Comparison of ENCODE assay signal across 29 cellular contexts in the genomic region with DNA sequence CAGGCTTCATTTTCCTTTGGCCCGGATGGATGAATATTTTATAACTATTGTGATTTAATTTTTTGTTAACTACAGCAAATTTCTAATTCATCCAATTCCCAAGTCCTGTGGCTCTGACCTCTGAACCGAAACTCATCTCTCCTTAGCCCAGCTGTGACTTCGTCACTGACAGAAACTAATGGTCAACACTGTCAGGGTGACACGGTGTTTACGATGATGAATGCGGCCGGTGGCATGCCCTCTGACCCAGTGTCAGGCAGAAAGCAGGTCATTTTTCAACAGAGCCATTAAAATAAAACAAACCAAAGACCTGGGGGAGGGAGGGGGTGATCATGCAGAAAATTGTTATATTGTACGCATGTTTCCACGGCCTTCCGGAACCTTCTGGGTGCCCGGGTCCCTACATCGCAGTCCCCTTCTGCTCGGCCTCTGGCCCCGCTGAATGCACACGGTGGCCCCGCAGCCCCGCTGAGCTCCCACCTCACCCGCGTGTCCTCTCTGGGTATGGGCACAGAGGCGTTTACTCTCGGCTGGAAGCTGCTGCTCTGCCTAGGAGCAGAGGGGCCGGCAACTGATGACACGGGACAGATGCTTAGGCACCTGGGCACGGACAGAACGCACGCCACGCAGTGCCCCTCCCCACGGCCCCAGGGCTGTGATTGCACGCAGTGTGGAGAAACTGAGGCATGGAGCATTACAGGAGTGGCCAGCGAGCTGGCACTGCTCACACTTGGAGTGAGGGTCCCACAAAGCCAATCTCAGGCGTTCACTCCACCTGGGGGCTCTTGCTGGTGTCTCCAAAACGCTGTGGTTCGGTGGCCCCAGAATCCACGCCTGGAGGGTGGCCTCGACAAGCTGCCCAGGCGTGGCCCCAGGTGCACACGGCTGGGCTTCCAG. TPM values are rescaled to one million over a fixed set of nuclear protein-coding genes. Genes with fewer than 3 reads are reported as not detected.
"Had no signal": no experiment of that assay in that cellular context is flagged by ENCODE, and none has a peak within 500 bp of the region (broad histone marks: within the 10 kb centered on the region; RNA-seq: fewer than 3 reads in every experiment).

No MANE protein-coding gene starts in this region.

- H3K27me3 Mint-ChIP-seq: activated CD4-positive, alpha-beta memory T cell treated with anti-CD3 and anti-CD28 coated beads, Interleukin-2, amount 10 ng/mL, durations not matched to agents 7 days and 5 days; activated CD4-positive, alpha-beta T cell treated with anti-CD3 and anti-CD28 coated beads, Interleukin-2, amount 10 ng/mL, durations not matched to agents 24 days and 14 days; activated CD8-positive, alpha-beta memory T cell treated with anti-CD3 and anti-CD28 coated beads, Interleukin-2, amount 10 ng/mL, durations not matched to agents 7 days and 5 days; brain had no signal

- H3K27ac Mint-ChIP-seq: activated CD4-positive, alpha-beta memory T cell treated with anti-CD3 and anti-CD28 coated beads, Interleukin-2, amount 10 ng/mL, durations not matched to agents 7 days and 5 days; activated CD4-positive, alpha-beta T cell treated with anti-CD3 and anti-CD28 coated beads, Interleukin-2, amount 10 ng/mL, durations not matched to agents 24 days and 14 days; activated CD8-positive, alpha-beta memory T cell treated with anti-CD3 and anti-CD28 coated beads, Interleukin-2, amount 10 ng/mL, durations not matched to agents 7 days and 5 days; activated naive CD4-positive, alpha-beta T cell treated with anti-CD3 and anti-CD28 coated beads, Interleukin-2, amount 50 U/mL, for 72 hours; activated T-helper 1 cell treated with anti-CD3 and anti-CD28 coated beads, Interleukin-12 subunit alpha, Interleukin-12 subunit beta, Interleukin-2, Interleukin-4 antibody, amounts not matched to agents 30 ng/mL and 10 ng/mL and 1 ng/mL, durations not matched to agents 14 hours and 24 hours and 36 hours; effector memory CD8-positive, alpha-beta T cell; neural progenitor cell had no signal

- H3K9me3 ChIP-seq: lower lobe of right lung, upper lobe of right lung had no signal

- H3K9me3 Mint-ChIP-seq: activated CD4-positive, alpha-beta memory T cell treated with anti-CD3 and anti-CD28 coated beads, Interleukin-2, amount 10 ng/mL, durations not matched to agents 7 days and 5 days; activated CD4-positive, alpha-beta T cell treated with anti-CD3 and anti-CD28 coated beads, Interleukin-2, amount 10 ng/mL, durations not matched to agents 24 days and 14 days; activated naive CD4-positive, alpha-beta T cell treated with anti-CD3 and anti-CD28 coated beads, Interleukin-2, amount 50 U/mL, for 72 hours; activated T-helper 1 cell treated with anti-CD3 and anti-CD28 coated beads, Interleukin-12 subunit alpha, Interleukin-12 subunit beta, Interleukin-2, Interleukin-4 antibody, amounts not matched to agents 30 ng/mL and 10 ng/mL and 1 ng/mL, durations not matched to agents 14 hours and 24 hours and 36 hours; effector memory CD8-positive, alpha-beta T cell; naive thymus-derived CD4-positive, alpha-beta T cell; neural progenitor cell had no signal

- H3K36me3 ChIP-seq: lower lobe of right lung, neural progenitor cell, upper lobe of right lung had no signal

- DNase-seq: activated CD4-positive, alpha-beta memory T cell treated with anti-CD3 and anti-CD28 coated beads, Interleukin-2, amount 10 ng/mL, durations not matched to agents 7 days and 5 days; activated CD4-positive, alpha-beta T cell treated with anti-CD3 and anti-CD28 coated beads, Interleukin-2, amount 10 ng/mL, durations not matched to agents 24 days and 14 days; activated CD8-positive, alpha-beta memory T cell treated with anti-CD3 and anti-CD28 coated beads, Interleukin-2, amount 10 ng/mL, durations not matched to agents 7 days and 5 days; activated gamma-delta T cell treated with Interleukin-2 at 50 U/mL for 16 hours; activated T-cell treated with anti-CD3 and anti-CD28 coated beads for 4 hours; central memory CD4-positive, alpha-beta T cell; effector memory CD8-positive, alpha-beta T cell; foreskin melanocyte; kidney glomerular epithelial cell; naive thymus-derived CD4-positive, alpha-beta T cell; stimulated activated CD4-positive, alpha-beta T cell treated with anti-CD3 and anti-CD28 coated beads, Interleukin-12 subunit alpha, Interleukin-12 subunit beta, amount 100 ng/mL, for 4 hours; stimulated activated CD4-positive, alpha-beta T cell treated with anti-CD3 and anti-CD28 coated beads, Interleukin-4, amount 100 ng/mL, for 4 hours; stimulated activated naive CD8-positive, alpha-beta T cell treated with anti-CD3 and anti-CD28 coated beads, Interleukin-15, Interleukin-2, amounts not matched to agents 100 U/mL and 50 U/mL, for 24 hours; upper lobe of right lung had no signal

- H3K27me3 ChIP-seq: neural progenitor cell, upper lobe of right lung had no signal

- ATAC-seq: activated CD4-positive, CD25-positive, alpha-beta regulatory T cell treated with anti-CD3 and anti-CD28 coated beads, Interleukin-2, amount 50 U/mL, for 24 hours; activated CD8-positive, alpha-beta memory T cell treated with anti-CD3 and anti-CD28 coated beads, Interleukin-2, amount 10 ng/mL, durations not matched to agents 7 days and 5 days; activated naive CD4-positive, alpha-beta T cell treated with anti-CD3 and anti-CD28 coated beads, Interleukin-2, amount 50 U/mL, for 72 hours; effector memory CD8-positive, alpha-beta T cell; lower lobe of right lung; naive thymus-derived CD4-positive, alpha-beta T cell; stimulated activated naive CD8-positive, alpha-beta T cell treated with anti-CD3 and anti-CD28 coated beads, Interleukin-15, Interleukin-2, amounts not matched to agents 100 U/mL and 50 U/mL, for 24 hours; upper lobe of right lung had no signal

- H2AFZ ChIP-seq: neural progenitor cell had no signal

- H3K4me3 ChIP-seq: lower lobe of right lung, neural progenitor cell, upper lobe of right lung had no signal

- H3K36me3 Mint-ChIP-seq: activated CD8-positive, alpha-beta memory T cell treated with anti-CD3 and anti-CD28 coated beads, Interleukin-2, amount 10 ng/mL, durations not matched to agents 7 days and 5 days; activated naive CD4-positive, alpha-beta T cell treated with anti-CD3 and anti-CD28 coated beads, Interleukin-2, amount 50 U/mL, for 72 hours; brain; naive thymus-derived CD4-positive, alpha-beta T cell; neural progenitor cell had no signal

- H3K4me1 ChIP-seq: lower lobe of right lung, neural progenitor cell, upper lobe of right lung had no signal

- H3K4me1 Mint-ChIP-seq: activated CD4-positive, alpha-beta memory T cell treated with anti-CD3 and anti-CD28 coated beads, Interleukin-2, amount 10 ng/mL, durations not matched to agents 7 days and 5 days; activated CD4-positive, alpha-beta T cell treated with anti-CD3 and anti-CD28 coated beads, Interleukin-2, amount 10 ng/mL, durations not matched to agents 24 days and 14 days; activated CD8-positive, alpha-beta memory T cell treated with anti-CD3 and anti-CD28 coated beads, Interleukin-2, amount 10 ng/mL, durations not matched to agents 7 days and 5 days; brain; naive thymus-derived CD4-positive, alpha-beta T cell had no signal

- FAIRE-seq: colon, endothelial cell of umbilical vein had no signal

- H3K4me2 ChIP-seq: neural progenitor cell had no signal

- H3K27ac ChIP-seq: lower lobe of right lung, neural progenitor cell, upper lobe of right lung had no signal

- H3K9ac ChIP-seq: neural progenitor cell had no signal

- H3K4me3 Mint-ChIP-seq: activated CD4-positive, alpha-beta memory T cell treated with anti-CD3 and anti-CD28 coated beads, Interleukin-2, amount 10 ng/mL, durations not matched to agents 7 days and 5 days; activated CD4-positive, alpha-beta T cell treated with anti-CD3 and anti-CD28 coated beads, Interleukin-2, amount 10 ng/mL, durations not matched to agents 24 days and 14 days; activated CD8-positive, alpha-beta memory T cell treated with anti-CD3 and anti-CD28 coated beads, Interleukin-2, amount 10 ng/mL, durations not matched to agents 7 days and 5 days; activated T-helper 1 cell treated with anti-CD3 and anti-CD28 coated beads, Interleukin-12 subunit alpha, Interleukin-12 subunit beta, Interleukin-2, Interleukin-4 antibody, amounts not matched to agents 30 ng/mL and 10 ng/mL and 1 ng/mL, durations not matched to agents 14 hours and 24 hours and 36 hours; effector memory CD8-positive, alpha-beta T cell; naive thymus-derived CD4-positive, alpha-beta T cell; neural progenitor cell had no signal

RNA-seq across cellular contexts. Expression of gene CCDC187, which starts 8.1 kb away (rescaled TPM):
- total RNA-seq: activated CD4-positive, alpha-beta memory T cell treated with anti-CD3 and anti-CD28 coated beads, Interleukin-2, amount 10 ng/mL, durations not matched to agents 7 days and 5 days; activated CD4-positive, alpha-beta T cell treated with anti-CD3 and anti-CD28 coated beads, Interleukin-2, amount 10 ng/mL, durations not matched to agents 24 days and 14 days; activated CD8-positive, alpha-beta memory T cell treated with anti-CD3 and anti-CD28 coated beads, Interleukin-2, amount 10 ng/mL, durations not matched to agents 7 days and 5 days; activated T-helper 1 cell treated with anti-CD3 and anti-CD28 coated beads, Interleukin-12 subunit alpha, Interleukin-12 subunit beta, Interleukin-2, Interleukin-4 antibody, amounts not matched to agents 30 ng/mL and 10 ng/mL and 1 ng/mL, durations not matched to agents 14 hours and 24 hours and 36 hours; aorta; dermis microvascular lymphatic vessel endothelial cell; endothelial cell of umbilical vein; esophagus mucosa; osteoblast; posterior vena cava; subcutaneous adipose tissue; T-helper 2 cell treated with Interferon-gamma antibody and Interleukin-4, amounts not matched to agents 100 ng/mL and 5 ng/mL, for 36 hours had no signal
- polyA plus RNA-seq: aorta; endothelial cell of umbilical vein; naive thymus-derived CD4-positive, alpha-beta T cell had no signal
